In genomic region chr12:109098671-109099070, GRCh38 we compare ENCODE assay signal across 8 cellular contexts. TPM values are rescaled to one million over a fixed set of nuclear protein-coding genes. Genes with fewer than 3 reads are reported as not detected.
DNase-seq lines count a peak whose midpoint lies in the region; ATAC-seq and TF ChIP-seq lines count a peak whose summit lies in the region.

No MANE protein-coding gene starts in this region.

- no peak for TF ChIP-seq CTCF in VCaP (conservative IDR thresholded peaks at IDR 0.05)

- H3K9ac ChIP-seq in rectal smooth muscle tissue (ENCODE audit: low read length) = peak overlapping the region; percentile 46

- H3K27me3 ChIP-seq in rectal smooth muscle tissue (ENCODE audit: control insufficient read depth, insufficient read depth, low read length) = no peaks in the 10 kb centered on the region

- H3K4me1 ChIP-seq in rectal smooth muscle tissue (ENCODE audit: control insufficient read depth, insufficient read depth, low read length) = peaks cover 7% of the 10 kb centered on the region

- peak; percentile 7 for ATAC-seq in GM18909 (IDR thresholded peaks at IDR 0.05; ENCODE audit: poor library complexity, unreplicated experiment)
- no peak for ATAC-seq in HG03095 (IDR thresholded peaks at IDR 0.05; ENCODE audit: unreplicated experiment)
- no peak for ATAC-seq in GM18873 (IDR thresholded peaks at IDR 0.05; ENCODE audit: low FRiP score, unreplicated experiment)
- no peak for ATAC-seq in GM21381 (IDR thresholded peaks at IDR 0.05; ENCODE audit: unreplicated experiment)

- H3K4me3 ChIP-seq in rectal smooth muscle tissue (ENCODE audit: low read length) = peak overlapping the region; percentile 88

- peak overlapping the region; percentile 93 for H3K27ac ChIP-seq in VCaP
- peak overlapping the region; percentile 88 for H3K27ac ChIP-seq in rectal smooth muscle tissue (ENCODE audit: low read depth, low read length)

- peaks cover 9% of the 10 kb centered on the region for H3K36me3 ChIP-seq in rectal smooth muscle tissue (ENCODE audit: control insufficient read depth, insufficient read depth, low read length)

- peak; percentile 4 for DNase-seq in glomerular visceral epithelial cell (ENCODE audit: extremely low spot score)
- no peak for DNase-seq in ureter (ENCODE audit: low spot score)

RNA-seq across cellular contexts. Expression of gene UNG, which starts 1.3 kb away (rescaled TPM):
- total RNA-seq in ureter = 25.1 TPM

RNA-seq across cellular contexts. Expression of gene ALKBH2, which starts 5.4 kb away (rescaled TPM):
- total RNA-seq in ureter = 28.6 TPM

RNA-seq across cellular contexts. Expression of gene ACACB, which starts 17.7 kb away (rescaled TPM):
- 67.3 TPM for total RNA-seq in ureter

RNA-seq across cellular contexts. Expression of gene USP30, which starts 46.3 kb away (rescaled TPM):
- total RNA-seq in ureter = 10.6 TPM
